ENCODE assay signal across 8 cellular contexts in the genomic region with DNA sequence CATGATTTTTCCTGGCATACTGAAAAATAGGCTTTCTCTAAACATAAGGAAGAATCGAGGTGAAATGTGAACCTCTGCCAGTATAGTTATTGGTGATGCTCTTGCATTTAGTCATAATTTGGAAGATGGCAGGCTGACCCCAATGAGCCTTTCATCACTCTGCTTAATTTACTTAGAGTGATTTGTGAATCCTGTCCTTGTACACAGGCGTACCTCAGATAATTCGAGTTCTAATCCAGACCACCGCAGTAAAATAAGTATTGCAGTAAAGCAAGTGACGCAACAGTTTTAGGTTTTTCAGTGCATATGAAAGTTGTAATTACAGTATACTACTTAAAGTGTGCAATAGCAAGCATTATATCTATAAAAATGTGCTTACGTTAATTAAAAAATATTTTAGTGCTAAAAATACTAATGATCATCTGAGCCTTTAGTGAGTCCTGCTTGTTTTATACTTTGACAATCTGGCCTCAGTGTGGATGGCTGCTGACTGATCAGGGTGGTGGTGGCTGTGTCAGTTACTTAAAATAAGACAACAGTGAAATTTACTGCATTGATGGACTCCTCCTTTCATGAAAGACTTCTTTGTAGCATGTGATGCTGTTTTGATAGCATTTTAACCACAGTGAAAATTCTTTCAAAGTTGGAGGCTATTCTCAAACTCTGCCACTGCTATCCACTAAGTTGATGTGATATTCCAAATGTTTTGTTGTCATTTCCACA. TPM values are rescaled to one million over a fixed set of nuclear protein-coding genes. Genes with fewer than 3 reads are reported as not detected.
DNase-seq lines count a peak whose midpoint lies in the region; ATAC-seq and TF ChIP-seq lines count a peak whose summit lies in the region.

No MANE protein-coding gene starts in this region.

- peaks cover 31% of the 10 kb centered on the region for H3K4me1 Mint-ChIP-seq in brain

- H3K9me3 ChIP-seq in heart left ventricle, result peaks cover 0 to 9% (median 0%) of the 10 kb centered on the region in 12 donors
- no peaks in the 10 kb centered on the region for H3K9me3 ChIP-seq in uterus

- H3K27ac Mint-ChIP-seq in brain, result peak overlapping the region; percentile 94 to 99 (median 96)

- CTCF ChIA-PET in GM10248 (lab: Yijun Ruan, JAX), result no interaction called here

- TF ChIP-seq CTCF in heart left ventricle (IDR thresholded peaks at IDR 0.05), result no peak
- no peak for TF ChIP-seq CTCF in brain (conservative IDR thresholded peaks at IDR 0.05)
- no peak for TF ChIP-seq CTCF in uterus (IDR thresholded peaks at IDR 0.05)
- TF ChIP-seq CTCF in GM10248 (IDR thresholded peaks at IDR 0.05; ENCODE audit: control extremely low read depth, extremely low read depth, low read depth, missing control alignments), result no peak

- TF ChIP-seq POLR2A in heart left ventricle (IDR thresholded peaks at IDR 0.05), result no peak
- TF ChIP-seq POLR2A in uterus (IDR thresholded peaks at IDR 0.05), result no peak

- H3K4me3 ChIP-seq in heart left ventricle (peak overlapping the region; percentile 47 to 98 (median 82)), uterus (peak overlapping the region; percentile 44 to 82)

- ATAC-seq in heart left ventricle (no peak), left ventricle myocardium superior (no peak), GM18873 (IDR thresholded peaks at IDR 0.05; ENCODE audit: low FRiP score, unreplicated experiment) (no peak), HG03196 (IDR thresholded peaks at IDR 0.05; ENCODE audit: unreplicated experiment) (no peak)

- H3K4me1 ChIP-seq in heart left ventricle, result peaks cover 0 to 46% (median 15%) of the 10 kb centered on the region in 12 donors
- no peaks in the 10 kb centered on the region for H3K4me1 ChIP-seq in uterus

- H3K9me3 Mint-ChIP-seq in brain, result peaks cover 12 to 37% (median 32%) of the 10 kb centered on the region in 5 experiments

- peaks cover 0 to 10% (median 0%) of the 10 kb centered on the region in 9 donors for H3K36me3 ChIP-seq in heart left ventricle
- no peaks in the 10 kb centered on the region for H3K36me3 ChIP-seq in uterus

- H3K27me3 Mint-ChIP-seq in brain, result no peaks in the 10 kb centered on the region

- peaks cover 48% of the 10 kb centered on the region for H3K36me3 Mint-ChIP-seq in brain

- intact Hi-C loops in heart left ventricle (cut with DNase I) (loop anchor here in 4 of 10 donors (10.0 kb wide), 2 partner anchors 51 to 81 kb away; partner anchors contain the start of genes NDUFV3 (in 3 of the 4) and ERVH48-1 (in 1 of the 4)), left ventricle myocardium superior (cut with micrococcal nuclease) (no loop called here), uterus (cut with DNase I; ENCODE audit: low total_unique reads) (loop anchor here (10.0 kb wide), 1 partner anchor 81 kb away; the partner anchor contains the start of gene NDUFV3)

- WGBS in heart left ventricle, 4 donors, result 29 to 36% (median 32%) methylated on average over 6 of the region's 6 CpGs

- H3K27ac ChIP-seq in heart left ventricle (peak overlapping the region; percentile 94 to 100 (median 98)), uterus (peak overlapping the region; percentile 99 to 100)

- POLR2A ChIA-PET in GM10248 (lab: Yijun Ruan, JAX), result no interaction called here

- H3K27me3 ChIP-seq in heart left ventricle, result no peaks in the 10 kb centered on the region
- no peaks in the 10 kb centered on the region for H3K27me3 ChIP-seq in uterus

- no peak for DNase-seq in heart left ventricle
- DNase-seq in left ventricle myocardium superior, result no peak
- DNase-seq in medulla oblongata (ENCODE audit: extremely low spot score), result peak; percentile 9
- DNase-seq in uterus, result no peak
- DNase-seq in GM10248 (ENCODE audit: extremely low spot score), result no peak

- peak overlapping the region; percentile 89 to 92 (median 90) for H3K4me3 Mint-ChIP-seq in brain

RNA-seq across cellular contexts. Expression of gene PKNOX1, which starts 1.7 kb away (rescaled TPM):
- total RNA-seq in heart left ventricle (10 to 100 TPM in 3 of 9 donors, 1 to 10 TPM in 6; 3.5 to 13.6 (median 8.7) TPM), left ventricle myocardium superior (8.4 TPM), uterus (10 to 100 TPM in 3 of 4 donors, 1 to 10 TPM in 1; 6.2 to 82.5 (median 26.4) TPM)
- polyA plus RNA-seq in heart left ventricle (1 to 10 TPM; 2.4 to 6.5 TPM), brain (ENCODE audit: insufficient read depth, low read depth, low replicate concordance) (17.8 TPM)

RNA-seq across cellular contexts. Expression of gene ERVH48-1, which starts 50.6 kb away (rescaled TPM):
- total RNA-seq in heart left ventricle, result not detected
- polyA plus RNA-seq in heart left ventricle, result under 1 TPM in 1 of 2 donors, not detected in 1; 0.08 TPM
- total RNA-seq in left ventricle myocardium superior, result not detected
- not detected for polyA plus RNA-seq in brain (ENCODE audit: insufficient read depth, low read depth, low replicate concordance)
- total RNA-seq in uterus, result not detected
